ENCODE assay signal across 8 cellular contexts in genomic region chr22:40525250-40525884, GRCh38.
A peak's percentile ranks its signal among the peaks of the same experiment; 100 is the strongest.
DNase-seq lines count a peak whose midpoint lies in the region; TF ChIP-seq lines count a peak whose summit lies in the region.

No MANE protein-coding gene starts in this region.

- intact Hi-C loops in lower leg skin (cut with DNase I; ENCODE audit: low total_unique reads), result loop anchor here (10.0 kb wide), 1 partner anchor 59 kb away; no protein-coding TSS in a partner anchor

- 44 to 50% methylated on average over 6 of the region's 6 CpGs for WGBS in lower leg skin, 2 donors

- DNase-seq in NCI-H748 (lab: John Stamatoyannopoulos, UW; ENCODE audit: unreplicated experiment) (peak; percentile 3), NCI-H748 treated with DMSO at 0.1 percent for 48 hours (lab: John Stamatoyannopoulos, UW) (no peak), T1000 (lab: John Stamatoyannopoulos, UW) (peak; percentile 13), astrocyte of the cerebellum (ENCODE audit: low read depth) (no peak), left kidney (ENCODE audit: low read depth, low spot score) (peak; percentile 62), NCI-H510A treated with DMSO at 0.1 percent for 48 hours (lab: John Stamatoyannopoulos, UW) (no peak), lower leg skin (ENCODE audit: low spot score in 2 of 2) (no peak)
- peak; percentile 43 for DNase-seq in stimulated activated CD8-positive, alpha-beta memory T cell treated with anti-CD3 and anti-CD28 coated beads, Interleukin-12 subunit alpha, Interleukin-12 subunit beta, amount 100 ng/mL, for 4 hours (ENCODE audit: low read depth)

- no peak overlapping the region for H3K4me3 ChIP-seq in astrocyte of the cerebellum (ENCODE audit: low read depth, low read length)
- no peak overlapping the region for H3K4me3 ChIP-seq in lower leg skin (ENCODE audit: low read depth, poor library complexity, severe bottlenecking)

- TF ChIP-seq CTCF in astrocyte of the cerebellum (IDR thresholded peaks at IDR 0.05; ENCODE audit: low read depth, low read length, missing control alignments) (peak; percentile 81), lower leg skin (IDR thresholded peaks at IDR 0.05) (peak in 1 of 3 donors; percentile 25)

- in situ Hi-C loops in astrocyte of the cerebellum (cut with HindIII; ENCODE audit: low sequenced_read_pairs), result loop anchor here (5.0 kb wide), 1 partner anchor 88 kb away; no protein-coding TSS in a partner anchor

- no peak for TF ChIP-seq POLR2A in lower leg skin (IDR thresholded peaks at IDR 0.05)

Comparison
In these comparisons a context has a peak if more than half of its experiments do, and no peak if none do; other contexts are left out.
1. DNase-seq: peak in NCI-H748 (single experiment), T1000 (single experiment), left kidney (single experiment) and stimulated activated CD8-positive, alpha-beta memory T cell treated with anti-CD3 and anti-CD28 coated beads, Interleukin-12 subunit alpha, Interleukin-12 subunit beta, amount 100 ng/mL, for 4 hours (single experiment); none in NCI-H748 treated with DMSO at 0.1 percent for 48 hours (single experiment), astrocyte of the cerebellum (single experiment), NCI-H510A treated with DMSO at 0.1 percent for 48 hours (single experiment) and lower leg skin (0 of 2).